In genomic region chr14:93520053-93520607, GRCh38 we compare ENCODE assay signal across 15 cellular contexts.
DNase-seq lines count a peak whose midpoint lies in the region; TF ChIP-seq lines count a peak whose summit lies in the region.
"Had no signal": no experiment of that assay in that cellular context is flagged by ENCODE, and none has a peak within 500 bp of the region (broad histone marks: within the 10 kb centered on the region; RNA-seq: fewer than 3 reads in every experiment).

No MANE protein-coding gene starts in this region.

- peak; percentile 16 for DNase-seq in NCI-H510A treated with DMSO at 0.1 percent for 48 hours (lab: John Stamatoyannopoulos, UW)
- no peak for DNase-seq in NCI-H510A (lab: John Stamatoyannopoulos, UW)
- peak; percentile 14 for DNase-seq in GM23248
- DNase-seq in NCI-H69 (lab: John Stamatoyannopoulos, UW), result peak; percentile 9
- peak; percentile 2 to 4 for DNase-seq in erythroblast (lab: John Stamatoyannopoulos, UW)
- DNase-seq in substantia nigra (lab: John Stamatoyannopoulos, UW), result no peak
- DNase-seq in H7, result no peak
- DNase-seq: BE2C; CD4-positive, alpha-beta memory T cell; H9; NCI-H1048; NCI-H1694 treated with DMSO at 0.1 percent for 48 hours; NCI-H774; SIG-M5; T-helper 2 cell had no signal

- 78 to 79% methylated on average over 3 of the region's 3 CpGs for WGBS in GM23248 (ENCODE audit: low coverage in 1 of 2, low lambda C conversion rate in 2 of 2, missing lambda C conversion rate in 2 of 2), 2 experiments

- H2AFZ ChIP-seq in GM23248, result no peak overlapping the region

- TF ChIP-seq POLR2A in erythroblast (IDR thresholded peaks at IDR 0.05; ENCODE audit: low read length), result no peak

- H3K9me2 ChIP-seq in GM23248 (ENCODE audit: insufficient read depth), result no peaks in the 10 kb centered on the region

- H4K20me1 ChIP-seq in GM23248 (ENCODE audit: insufficient read depth), result no peaks in the 10 kb centered on the region

- H3K79me2 ChIP-seq in GM23248 (ENCODE audit: insufficient read depth), result no peaks in the 10 kb centered on the region

- peaks cover 6% of the 10 kb centered on the region; the same call in 1 of the 2 replicates for H3F3A ChIP-seq in GM23248 (ENCODE audit: insufficient read depth)

- in situ Hi-C loops in GM23248 (cut with MboI), result no loop called here

- H3K4me3 ChIP-seq in GM23248 (no peak overlapping the region), H7 (ENCODE audit: insufficient read depth, low read depth, low read length) (no peak overlapping the region)

- no peaks in the 10 kb centered on the region for H3K4me1 ChIP-seq in GM23248 (ENCODE audit: insufficient read depth)
- H3K4me1 ChIP-seq: BE2C had no signal

- H3K9ac ChIP-seq in GM23248, result no peak overlapping the region

- no peaks in the 10 kb centered on the region for H3K36me3 ChIP-seq in GM23248 (ENCODE audit: low read depth)
- H3K36me3 ChIP-seq in H7 (replicated peaks; ENCODE audit: control insufficient read depth, insufficient read depth, low read length), result no peaks in the 10 kb centered on the region

- H3K27me3 ChIP-seq in GM23248 (replicated peaks; ENCODE audit: insufficient read depth) (no peaks in the 10 kb centered on the region), H7 (ENCODE audit: control insufficient read depth, insufficient read depth, low read length) (no peaks in the 10 kb centered on the region)
- H3K27me3 ChIP-seq: BE2C had no signal

- H3K27ac ChIP-seq in GM23248 (no peak overlapping the region), substantia nigra (ENCODE audit: low read depth, low read length, poor library complexity, severe bottlenecking) (no peak overlapping the region)

- no peaks in the 10 kb centered on the region for H3K9me3 ChIP-seq in GM23248 (ENCODE audit: low read depth)
- H3K9me3 ChIP-seq: BE2C had no signal

- no peak overlapping the region for H3K4me2 ChIP-seq in GM23248 (ENCODE audit: unreplicated experiment)

Comparison
In these comparisons a context has a peak if more than half of its experiments do, and no peak if none do; other contexts are left out.
1. DNase-seq: peak in NCI-H510A treated with DMSO at 0.1 percent for 48 hours (single experiment), GM23248 (single experiment), NCI-H69 (single experiment) and erythroblast (2 of 2); none in NCI-H510A (single experiment), substantia nigra (0 of 49) and H7 (single experiment).